In the genomic region with DNA sequence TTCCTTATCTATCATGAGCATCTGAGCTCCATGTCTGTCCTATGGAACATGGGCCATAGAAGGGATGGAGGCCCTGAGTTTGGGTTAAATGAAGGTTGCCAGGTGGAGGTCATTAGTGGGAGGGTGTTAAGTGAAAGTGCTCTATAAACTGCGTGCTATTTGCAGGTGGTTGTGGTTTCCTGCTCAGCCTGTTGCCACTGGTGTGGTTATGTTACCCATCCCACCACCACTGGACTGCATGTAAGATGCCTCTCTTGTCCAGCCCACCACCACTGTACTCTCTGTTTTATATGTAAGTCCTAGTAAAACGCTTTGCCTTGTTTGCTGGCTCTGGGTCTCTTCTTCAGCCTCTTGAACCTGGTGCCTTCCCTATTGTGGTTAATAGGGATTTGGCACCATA, we compare ENCODE assay signal across 24 cellular contexts.
"Had no signal": no experiment of that assay in that cellular context is flagged by ENCODE, and none has a peak within 500 bp of the region (broad histone marks: within the 10 kb centered on the region; RNA-seq: fewer than 3 reads in every experiment).

No MANE protein-coding gene starts in this region.

- ATAC-seq: natural killer cell; psoas muscle; right cardiac atrium; right lobe of liver; stimulated activated effector memory CD8-positive, alpha-beta T cell treated with anti-CD3 and anti-CD28 coated beads, Interleukin-12 subunit alpha, Interleukin-12 subunit beta, amount 100 ng/mL, for 72 hours; stimulated activated naive B cell treated with anti-CD40 and anti-IgM and Interleukin-4, amounts not matched to agents 10 μg/mL and 1 μg/mL and 100 μg/mL, for 72 hours; upper lobe of right lung had no signal

- H3K9me3 ChIP-seq: ovary, psoas muscle, right lobe of liver, sigmoid colon, stomach, thoracic aorta, thyroid gland, tibial nerve, upper lobe of right lung, uterus had no signal

- H3K9ac ChIP-seq: neural progenitor cell, parathyroid adenoma had no signal

- FAIRE-seq: small intestine had no signal

- H3K4me1 ChIP-seq: neural progenitor cell, parathyroid adenoma, psoas muscle, right lobe of liver, sigmoid colon, stomach, thyroid gland, tibial nerve, upper lobe of right lung, uterus had no signal

- DNase-seq: natural killer cell; occipital lobe; ovary; posterior cingulate gyrus; psoas muscle; right cardiac atrium; right lobe of liver; sigmoid colon; small intestine; stimulated activated CD4-positive, alpha-beta T cell treated with anti-CD3 and anti-CD28 coated beads, Interleukin-15, amount 100 ng/mL, for 24 hours; stimulated activated CD4-positive, alpha-beta T cell treated with anti-CD3 and anti-CD28 coated beads, Interleukin-2, amount 100 ng/mL, for 24 hours; stimulated activated CD4-positive, alpha-beta T cell treated with anti-CD3 and anti-CD28 coated beads, Interleukin-2, amount 100 ng/mL, for 48 hours; stimulated activated CD4-positive, alpha-beta T cell treated with anti-CD3 and anti-CD28 coated beads, Interleukin-4, amount 100 ng/mL, for 24 hours; stimulated activated naive B cell treated with anti-CD40 and anti-IgM and Interleukin-4, amounts not matched to agents 10 μg/mL and 1 μg/mL and 100 μg/mL, for 72 hours; stimulated activated naive CD4-positive, alpha-beta T cell treated with Interleukin-2 at 50 U/mL for 16 hours; stomach; thyroid gland; upper lobe of right lung; uterus had no signal

- H3K36me3 ChIP-seq: neural progenitor cell, ovary, right lobe of liver, sigmoid colon, stomach, thoracic aorta, thyroid gland, tibial nerve, upper lobe of right lung, uterus had no signal

- H3K79me2 ChIP-seq: parathyroid adenoma had no signal

- H3K27ac ChIP-seq: neural progenitor cell, ovary, parathyroid adenoma, psoas muscle, right lobe of liver, sigmoid colon, stomach, thoracic aorta, thyroid gland, tibial nerve, upper lobe of right lung, uterus had no signal

- H3K4me2 ChIP-seq: neural progenitor cell had no signal

- H2AFZ ChIP-seq: neural progenitor cell, parathyroid adenoma had no signal

- H3K4me3 ChIP-seq: neural progenitor cell, ovary, psoas muscle, right lobe of liver, sigmoid colon, stomach, thoracic aorta, thyroid gland, tibial nerve, upper lobe of right lung, uterus had no signal

- H3K27me3 ChIP-seq: neural progenitor cell, ovary, right lobe of liver, sigmoid colon, stomach, thyroid gland, tibial nerve, upper lobe of right lung, uterus had no signal
